Comparison of ENCODE assay signal across 1 cellular context in genomic region chr11:130103296-130103814, GRCh38.
TF ChIP-seq lines count a peak whose summit lies in the region.

No MANE protein-coding gene starts in this region.

TF ChIP-seq in GM23338, 12 proteins besides CTCF, POLR2A, EP300 and RAD21:
- TF ChIP-seq, protein P1, sequence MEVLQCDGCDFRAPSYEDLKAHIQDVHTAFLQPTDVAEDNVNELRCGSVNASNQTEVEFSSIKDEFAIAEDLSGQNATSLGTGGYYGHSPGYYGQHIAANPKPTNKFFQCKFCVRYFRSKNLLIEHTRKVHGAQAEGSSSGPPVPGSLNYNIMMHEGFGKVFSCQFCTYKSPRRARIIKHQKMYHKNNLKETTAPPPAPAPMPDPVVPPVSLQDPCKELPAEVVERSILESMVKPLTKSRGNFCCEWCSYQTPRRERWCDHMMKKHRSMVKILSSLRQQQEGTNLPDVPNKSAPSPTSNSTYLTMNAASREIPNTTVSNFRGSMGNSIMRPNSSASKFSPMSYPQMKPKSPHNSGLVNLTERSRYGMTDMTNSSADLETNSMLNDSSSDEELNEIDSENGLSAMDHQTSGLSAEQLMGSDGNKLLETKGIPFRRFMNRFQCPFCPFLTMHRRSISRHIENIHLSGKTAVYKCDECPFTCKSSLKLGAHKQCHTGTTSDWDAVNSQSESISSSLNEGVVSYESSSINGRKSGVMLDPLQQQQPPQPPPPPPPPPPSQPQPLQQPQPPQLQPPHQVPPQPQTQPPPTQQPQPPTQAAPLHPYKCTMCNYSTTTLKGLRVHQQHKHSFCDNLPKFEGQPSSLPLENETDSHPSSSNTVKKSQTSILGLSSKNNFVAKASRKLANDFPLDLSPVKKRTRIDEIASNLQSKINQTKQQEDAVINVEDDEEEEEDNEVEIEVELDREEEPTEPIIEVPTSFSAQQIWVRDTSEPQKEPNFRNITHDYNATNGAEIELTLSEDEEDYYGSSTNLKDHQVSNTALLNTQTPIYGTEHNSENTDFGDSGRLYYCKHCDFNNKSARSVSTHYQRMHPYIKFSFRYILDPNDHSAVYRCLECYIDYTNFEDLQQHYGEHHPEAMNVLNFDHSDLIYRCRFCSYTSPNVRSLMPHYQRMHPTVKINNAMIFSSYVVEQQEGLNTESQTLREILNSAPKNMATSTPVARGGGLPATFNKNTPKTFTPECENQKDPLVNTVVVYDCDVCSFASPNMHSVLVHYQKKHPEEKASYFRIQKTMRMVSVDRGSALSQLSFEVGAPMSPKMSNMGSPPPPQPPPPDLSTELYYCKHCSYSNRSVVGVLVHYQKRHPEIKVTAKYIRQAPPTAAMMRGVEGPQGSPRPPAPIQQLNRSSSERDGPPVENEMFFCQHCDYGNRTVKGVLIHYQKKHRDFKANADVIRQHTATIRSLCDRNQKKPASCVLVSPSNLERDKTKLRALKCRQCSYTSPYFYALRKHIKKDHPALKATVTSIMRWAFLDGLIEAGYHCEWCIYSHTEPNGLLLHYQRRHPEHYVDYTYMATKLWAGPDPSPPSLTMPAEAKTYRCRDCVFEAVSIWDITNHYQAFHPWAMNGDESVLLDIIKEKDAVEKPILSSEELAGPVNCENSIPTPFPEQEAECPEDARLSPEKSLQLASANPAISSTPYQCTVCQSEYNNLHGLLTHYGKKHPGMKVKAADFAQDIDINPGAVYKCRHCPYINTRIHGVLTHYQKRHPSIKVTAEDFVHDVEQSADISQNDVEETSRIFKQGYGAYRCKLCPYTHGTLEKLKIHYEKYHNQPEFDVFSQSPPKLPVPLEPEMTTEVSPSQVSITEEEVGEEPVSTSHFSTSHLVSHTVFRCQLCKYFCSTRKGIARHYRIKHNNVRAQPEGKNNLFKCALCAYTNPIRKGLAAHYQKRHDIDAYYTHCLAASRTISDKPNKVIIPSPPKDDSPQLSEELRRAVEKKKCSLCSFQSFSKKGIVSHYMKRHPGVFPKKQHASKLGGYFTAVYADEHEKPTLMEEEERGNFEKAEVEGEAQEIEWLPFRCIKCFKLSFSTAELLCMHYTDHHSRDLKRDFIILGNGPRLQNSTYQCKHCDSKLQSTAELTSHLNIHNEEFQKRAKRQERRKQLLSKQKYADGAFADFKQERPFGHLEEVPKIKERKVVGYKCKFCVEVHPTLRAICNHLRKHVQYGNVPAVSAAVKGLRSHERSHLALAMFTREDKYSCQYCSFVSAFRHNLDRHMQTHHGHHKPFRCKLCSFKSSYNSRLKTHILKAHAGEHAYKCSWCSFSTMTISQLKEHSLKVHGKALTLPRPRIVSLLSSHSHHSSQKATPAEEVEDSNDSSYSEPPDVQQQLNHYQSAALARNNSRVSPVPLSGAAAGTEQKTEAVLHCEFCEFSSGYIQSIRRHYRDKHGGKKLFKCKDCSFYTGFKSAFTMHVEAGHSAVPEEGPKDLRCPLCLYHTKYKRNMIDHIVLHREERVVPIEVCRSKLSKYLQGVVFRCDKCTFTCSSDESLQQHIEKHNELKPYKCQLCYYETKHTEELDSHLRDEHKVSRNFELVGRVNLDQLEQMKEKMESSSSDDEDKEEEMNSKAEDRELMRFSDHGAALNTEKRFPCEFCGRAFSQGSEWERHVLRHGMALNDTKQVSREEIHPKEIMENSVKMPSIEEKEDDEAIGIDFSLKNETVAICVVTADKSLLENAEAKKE (CRISPR knock-in tag; IDR thresholded peaks at IDR 0.05): no peak
- TF ChIP-seq NANOG (IDR thresholded peaks at IDR 0.05; ENCODE audit: borderline replicate concordance): no peak
- TF ChIP-seq CREB1 (CRISPR knock-in tag; IDR thresholded peaks at IDR 0.05; ENCODE audit: low read depth): no peak
- TF ChIP-seq EZH2 (IDR thresholded peaks at IDR 0.05; ENCODE audit: low read depth, unreplicated experiment): no peak
- TF ChIP-seq, protein P2, sequence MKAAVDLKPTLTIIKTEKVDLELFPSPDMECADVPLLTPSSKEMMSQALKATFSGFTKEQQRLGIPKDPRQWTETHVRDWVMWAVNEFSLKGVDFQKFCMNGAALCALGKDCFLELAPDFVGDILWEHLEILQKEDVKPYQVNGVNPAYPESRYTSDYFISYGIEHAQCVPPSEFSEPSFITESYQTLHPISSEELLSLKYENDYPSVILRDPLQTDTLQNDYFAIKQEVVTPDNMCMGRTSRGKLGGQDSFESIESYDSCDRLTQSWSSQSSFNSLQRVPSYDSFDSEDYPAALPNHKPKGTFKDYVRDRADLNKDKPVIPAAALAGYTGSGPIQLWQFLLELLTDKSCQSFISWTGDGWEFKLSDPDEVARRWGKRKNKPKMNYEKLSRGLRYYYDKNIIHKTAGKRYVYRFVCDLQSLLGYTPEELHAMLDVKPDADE (IDR thresholded peaks at IDR 0.05): no peak
- TF ChIP-seq EZH2phosphoT487 (IDR thresholded peaks at IDR 0.05; ENCODE audit: unreplicated experiment): no peak
- TF ChIP-seq ZNF114 (CRISPR knock-in tag; IDR thresholded peaks at IDR 0.05): no peak
- no peak for TF ChIP-seq REST (IDR thresholded peaks at IDR 0.05; ENCODE audit: unreplicated experiment)
- no peak for TF ChIP-seq STAT1 (IDR thresholded peaks at IDR 0.05; ENCODE audit: unreplicated experiment)
- no peak for TF ChIP-seq ZNF331 (CRISPR knock-in tag; IDR thresholded peaks at IDR 0.05; ENCODE audit: low read depth)
TF ChIP-seq in GM23338: peak in this region for 0.
